ENCODE assay signal across 8 cellular contexts in the genomic region with DNA sequence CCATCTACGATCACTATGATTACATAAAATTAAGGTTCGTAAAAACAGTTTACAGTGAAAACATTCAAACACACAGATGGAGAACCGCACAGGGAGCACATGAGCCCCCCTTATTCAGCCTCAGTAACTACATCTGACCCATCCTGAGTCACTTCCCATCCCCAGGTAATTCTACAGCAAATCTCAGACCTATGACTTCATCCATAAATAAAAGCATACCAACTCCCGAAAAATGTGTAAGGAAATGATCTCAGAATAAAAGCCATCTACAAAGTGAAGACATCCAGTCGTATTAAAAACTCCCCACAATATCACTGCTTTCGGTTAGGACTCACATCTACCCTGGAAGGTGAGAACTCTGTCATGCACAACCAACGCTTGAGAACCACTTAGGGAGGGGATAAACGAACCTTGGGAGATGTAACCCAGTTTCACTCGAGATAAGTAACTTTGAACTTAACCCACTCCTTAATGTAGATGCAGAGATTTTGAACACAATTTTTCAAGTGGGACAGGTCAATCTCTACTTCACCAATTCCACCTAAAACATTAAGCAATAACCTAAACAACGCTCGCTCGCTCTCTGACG. TPM values are rescaled to one million over a fixed set of nuclear protein-coding genes. Genes with fewer than 3 reads are reported as not detected.
DNase-seq lines count a peak whose midpoint lies in the region; FAIRE-seq and TF ChIP-seq lines count a peak whose summit lies in the region.

No MANE protein-coding gene starts in this region.

- in situ Hi-C loops in astrocyte of the cerebellum (cut with HindIII; ENCODE audit: low sequenced_read_pairs) = loop anchor here (5.0 to 25.0 kb wide), 2 partner anchors 108 to 352 kb away; no protein-coding TSS in a partner anchor

- TF ChIP-seq POLR2A in lower leg skin (IDR thresholded peaks at IDR 0.05) = no peak
- no peak for TF ChIP-seq POLR2A in uterus (IDR thresholded peaks at IDR 0.05)

- H3K9me3 ChIP-seq in BE2C (no peaks in the 10 kb centered on the region), uterus (no peaks in the 10 kb centered on the region)

- H3K36me3 ChIP-seq in BE2C = peaks cover 34% of the 10 kb centered on the region
- no peaks in the 10 kb centered on the region for H3K36me3 ChIP-seq in uterus

- peak overlapping the region; percentile 89 to 97 for H3K27ac ChIP-seq in uterus

- intact Hi-C loops in lower leg skin (cut with DNase I; ENCODE audit: low total_unique reads) (loop anchor here (5.0 kb wide), 1 partner anchor 627 kb away; a partner anchor contains a TSS), uterus (cut with DNase I; ENCODE audit: low total_unique reads) (loop anchor here (5.0 kb wide), 1 partner anchor 768 kb away; no protein-coding TSS in a partner anchor)

- H3K27me3 ChIP-seq in BE2C (no peaks in the 10 kb centered on the region), uterus (no peaks in the 10 kb centered on the region)

- FAIRE-seq in frontal cortex (lab: Jason Lieb, UNC) = no peak

- DNase-seq in BE2C (no peak), HT1080 (ENCODE audit: low read depth) (peak; percentile 77), astrocyte of the cerebellum (ENCODE audit: low read depth) (no peak), lower leg skin (ENCODE audit: low spot score in 2 of 2) (no peak), uterus (no peak), COLO668 (lab: John Stamatoyannopoulos, UW; ENCODE audit: unreplicated experiment) (no peak), frontal cortex (ENCODE audit: low spot score in 2 of 2) (no peak), NOMO-1 (lab: John Stamatoyannopoulos, UW; ENCODE audit: unreplicated experiment in 2 of 2) (no peak)

- TF ChIP-seq CTCF in BE2C (IDR thresholded peaks at IDR 0.05; ENCODE audit: low read depth, low read length) (no peak), astrocyte of the cerebellum (IDR thresholded peaks at IDR 0.05; ENCODE audit: low read depth, low read length, missing control alignments) (no peak), lower leg skin (IDR thresholded peaks at IDR 0.05) (no peak), uterus (IDR thresholded peaks at IDR 0.05) (no peak)

- H3K4me3 ChIP-seq in BE2C (ENCODE audit: low read depth, low read length) (peak overlapping the region; percentile 94), astrocyte of the cerebellum (ENCODE audit: low read depth, low read length) (peak overlapping the region; percentile 71), lower leg skin (ENCODE audit: low read depth, poor library complexity, severe bottlenecking) (peak overlapping the region; percentile 75), uterus (peak overlapping the region; percentile 86 to 95)

- WGBS in lower leg skin, 2 donors = 19% methylated on average over 13 of the region's 13 CpGs

- H3K4me1 ChIP-seq in BE2C (no peaks in the 10 kb centered on the region; the same call in 1 of the 2 replicates), uterus (peaks cover 0 to 11% of the 10 kb centered on the region in 2 donors)

RNA-seq across cellular contexts. Expression of a gene that starts 1.3 kb away (rescaled TPM):
- 110 TPM for polyA plus RNA-seq in BE2C (2012; ENCODE audit: insufficient read depth, insufficient read length, low read depth)
- 20.8 and 22.2 TPM in 2 replicates for total RNA-seq in HT1080 (2014; rRNA removed; shearing (Covaris generic))
- 27.4 and 29.4 TPM in 2 replicates for polyA plus RNA-seq in HT1080 (2015; cell fraction: cytosol; rRNA removed)
- polyA plus RNA-seq in HT1080 (2015; cell fraction: nucleus; rRNA removed) = 66.6 and 71.1 TPM in 2 replicates
- total RNA-seq in lower leg skin = 10 to 100 TPM; 36.7 to 63.6 (median 45.2) TPM
- total RNA-seq in uterus = 100 to 1,000 TPM in 1 of 4 donors, 10 to 100 TPM in 2, 1 to 10 TPM in 1; 6.5 to 102 (median 31.9) TPM
- 18.8 TPM for total RNA-seq in frontal cortex

RNA-seq across cellular contexts. Expression of a gene that starts 57.2 kb away (rescaled TPM):
- polyA plus RNA-seq in BE2C (2012; ENCODE audit: insufficient read depth, insufficient read length, low read depth) = 51.1 TPM
- 13.4 and 14.0 TPM in 2 replicates for total RNA-seq in HT1080 (2014; rRNA removed; shearing (Covaris generic))
- 17.1 and 18.0 TPM in 2 replicates for polyA plus RNA-seq in HT1080 (2015; cell fraction: cytosol; rRNA removed)
- 41.3 and 42.2 TPM in 2 replicates for polyA plus RNA-seq in HT1080 (2015; cell fraction: nucleus; rRNA removed)
- total RNA-seq in lower leg skin (10 to 100 TPM; 53.7 to 79.4 (median 63.9) TPM), uterus (10 to 100 TPM in 3 of 4 donors, 1 to 10 TPM in 1; 6.2 to 56.1 (median 44.3) TPM), frontal cortex (53.4 TPM)
